In the genomic region with DNA sequence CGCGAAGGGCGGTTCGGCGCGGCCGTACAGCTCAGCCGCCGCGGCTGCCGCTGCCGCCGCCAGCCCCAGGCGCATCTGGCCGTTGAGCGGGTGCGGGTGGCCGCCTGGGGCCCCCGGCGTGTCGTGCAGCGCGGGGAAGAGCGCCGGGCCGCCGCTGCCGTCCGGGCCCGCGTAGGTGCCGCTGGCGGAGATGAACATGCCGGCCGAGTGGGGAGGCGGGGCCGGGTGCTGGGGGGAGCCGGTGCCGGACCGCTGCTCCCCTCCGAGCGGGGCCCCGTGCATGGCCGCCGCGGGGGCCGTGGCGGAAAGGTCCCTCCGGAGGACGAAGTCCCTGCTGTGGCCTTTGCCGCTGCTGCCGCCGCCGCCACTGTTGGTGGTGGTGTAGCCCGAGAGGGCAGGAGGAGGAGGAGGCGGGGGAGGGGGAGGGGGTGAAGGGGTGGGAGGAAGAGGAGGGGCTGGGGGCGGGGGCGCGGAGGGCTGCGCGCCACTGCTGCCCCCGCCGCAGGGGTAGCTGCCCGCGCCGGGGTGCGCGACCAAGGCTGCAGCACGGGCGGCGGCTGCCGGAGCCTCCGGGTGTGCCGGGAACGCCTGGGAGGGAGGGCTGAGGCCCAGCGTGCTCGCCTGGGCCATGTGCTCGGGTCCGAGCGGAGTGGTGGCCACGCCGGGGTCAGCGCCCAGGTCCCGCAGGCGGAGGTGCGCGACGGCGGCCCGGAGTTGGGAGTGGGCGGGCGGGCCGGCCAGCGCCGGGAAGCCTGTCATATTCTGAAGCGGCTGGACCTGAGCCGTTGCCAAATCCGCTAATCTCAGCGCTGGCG, we compare ENCODE assay signal across 10 cellular contexts. TPM values are rescaled to one million over a fixed set of nuclear protein-coding genes. Genes with fewer than 3 reads are reported as not detected.
DNase-seq lines count a peak whose midpoint lies in the region; ATAC-seq, FAIRE-seq and TF ChIP-seq lines count a peak whose summit lies in the region.
"Had no signal": no experiment of that assay in that cellular context is flagged by ENCODE, and none has a peak within 500 bp of the region (broad histone marks: within the 10 kb centered on the region; RNA-seq: fewer than 3 reads in every experiment).

No MANE protein-coding gene starts in this region.

- peak overlapping the region; percentile 59 for H3K4ac ChIP-seq in H1 (replicated peaks; ENCODE audit: insufficient read length, low read depth, low read length)

- peak overlapping the region; percentile 46; the same call in 1 of the 2 replicates for H3K27ac ChIP-seq in H1 (ENCODE audit: low read depth, low read length)
- no peak overlapping the region for H3K27ac ChIP-seq in sigmoid colon

- peak overlapping the region; percentile 81 to 82 for H3K4me2 ChIP-seq in H1 (ENCODE audit: insufficient read depth in 1 of 2, low read depth in 2 of 2, low read length in 2 of 2)

- peaks cover 3% of the 10 kb centered on the region; the same call in 1 of the 2 replicates for H3K79me1 ChIP-seq in H1 (ENCODE audit: low read depth, low read length)

- TF ChIP-seq CTCF in H1 (IDR thresholded peaks at IDR 0.05; ENCODE audit: control extremely low read depth in 1 of 3, insufficient read depth in 1 of 3, low read depth in 1 of 3, low read length in 3 of 3) (no peak), sigmoid colon (IDR thresholded peaks at IDR 0.05) (no peak)

- TF ChIP-seq RAD21 in H1 (IDR thresholded peaks at IDR 0.05 in 1 of 2, conservative IDR thresholded peaks at IDR 0.05 in 1 of 2; ENCODE audit: low read depth in 2 of 2, low read length in 2 of 2): no peak

- H3K56ac ChIP-seq in H1 (replicated peaks; ENCODE audit: insufficient read length, low read depth, low read length): peak overlapping the region; percentile 83

- H2BK120ac ChIP-seq in H1 (replicated peaks; ENCODE audit: low read depth, low read length): no peak overlapping the region

- H4K91ac ChIP-seq in H1 (replicated peaks; ENCODE audit: insufficient read length, low read length): peak overlapping the region; percentile 91

- intact Hi-C loops in sigmoid colon (cut with DNase I): no loop called here

- no peak overlapping the region for H2BK15ac ChIP-seq in H1 (ENCODE audit: low read length)

- H3K36me3 ChIP-seq in H1 (ENCODE audit: control insufficient read depth in 2 of 4, insufficient read depth in 4 of 4, low read length in 3 of 4) (peaks cover 2 to 36% (median 19%) of the 10 kb centered on the region in 4 experiments; a peak in 7 of 8 replicates), sigmoid colon (no peaks in the 10 kb centered on the region)

- TF ChIP-seq POLR2A in H1 (IDR thresholded peaks at IDR 0.05; ENCODE audit: control extremely low read depth in 1 of 2, low read depth in 2 of 2, low read length in 2 of 2) (0 out of 3 replicates have a peak, but pooled peaks of 1 of the 2 experiments have one; percentile 56), sigmoid colon (IDR thresholded peaks at IDR 0.05) (no peak)

- H4K5ac ChIP-seq in H1 (ENCODE audit: insufficient read length, low read depth, low read length): peak overlapping the region; percentile 88

- H2BK5ac ChIP-seq in H1 (ENCODE audit: low read depth, low read length): peak overlapping the region; percentile 81

- no peak overlapping the region for H3K23ac ChIP-seq in H1 (ENCODE audit: insufficient read length)

- no peak overlapping the region for H2BK20ac ChIP-seq in H1 (ENCODE audit: low read length)

- H3K4me1 ChIP-seq in H1 (replicated peaks in 1 of 4; ENCODE audit: control insufficient read depth in 3 of 4, insufficient read depth in 4 of 4, low read length in 3 of 4): peaks cover 0 to 29% (median 20%) of the 10 kb centered on the region in 4 experiments; a peak in 6 of 7 replicates
- peaks cover 0 to 43% (median 38%) of the 10 kb centered on the region in 4 donors for H3K4me1 ChIP-seq in sigmoid colon

- CTCF ChIA-PET in H1 (lab: Charles Lee; ENCODE audit: partially characterized antibody): interaction anchor here (1.0 to 1.9 kb wide), 4 partner anchors 13 to 313 kb away, joined by 3 to 9 read pairs (median 4); no protein-coding TSS in a partner anchor

- H3K27me3 ChIP-seq in H1 (replicated peaks in 1 of 4; ENCODE audit: control insufficient read depth in 3 of 4, extremely low read depth in 1 of 4, insufficient read depth in 3 of 4, low read length in 3 of 4): peaks cover 0 to 1% (median 0%) of the 10 kb centered on the region in 4 experiments; a peak in 1 of 7 replicates
- H3K27me3 ChIP-seq in sigmoid colon: peaks cover 84 to 99% (median 97%) of the 10 kb centered on the region in 3 donors

- DNase-seq in DMS53 (lab: John Stamatoyannopoulos, UW) (peak; percentile 37), DMS53 treated with DMSO at 0.1 percent for 48 hours (lab: John Stamatoyannopoulos, UW; ENCODE audit: unreplicated experiment) (no peak), NCI-H2171 (lab: John Stamatoyannopoulos, UW) (peak; percentile 39), H1 (ENCODE audit: low read depth in 1 of 2, low spot score in 2 of 2) (peak in 1 of 2 experiments; percentile 84), sigmoid colon (no peak), urothelium cell line (ENCODE audit: low spot score) (no peak), midbrain (lab: John Stamatoyannopoulos, UW) (no peak)
- DNase-seq: RPMI8226 had no signal

- no peaks in the 10 kb centered on the region for H3K9me3 ChIP-seq in H1 (ENCODE audit: insufficient read depth in 2 of 2, low read depth in 1 of 2, low read length in 1 of 2)
- peaks cover 0 to 2% (median 0%) of the 10 kb centered on the region in 4 donors for H3K9me3 ChIP-seq in sigmoid colon

- ATAC-seq in GM18519 (IDR thresholded peaks at IDR 0.05; ENCODE audit: low FRiP score, unreplicated experiment): no peak

- peaks cover 13 to 16% of the 10 kb centered on the region in 2 experiments for H4K20me1 ChIP-seq in H1 (replicated peaks in 1 of 2; ENCODE audit: control insufficient read depth in 1 of 2, insufficient read depth in 2 of 2, low read length in 2 of 2)

- POLR2A ChIA-PET in H1 (lab: Charles Lee; ENCODE audit: partially characterized antibody): interaction anchor here (0.7 to 3.0 kb wide), 13 partner anchors 12 to 539 kb away, joined by 3 to 98 read pairs (median 4); a partner anchor contains a TSS

- WGBS in H1 (ENCODE audit: extremely low coverage in 1 of 2, insufficient coverage in 1 of 2, insufficient read length in 1 of 2, insufficient replicate concordance in 2 of 2, low coverage in 1 of 2, low lambda C conversion rate in 2 of 2, missing lambda C conversion rate in 1 of 2), 2 experiments: 2% methylated on average over 37 of the region's 100 CpGs; no CpG with 5 or more reads in 1 of the 2 experiments
- 1 to 2% methylated on average over 99 to 100 of the region's 100 CpGs for WGBS in sigmoid colon, 2 donors

- H4K8ac ChIP-seq in H1 (ENCODE audit: extremely low read depth, insufficient read depth, low read length): peak overlapping the region; percentile 72

- H3K14ac ChIP-seq in H1 (ENCODE audit: insufficient read length): no peak overlapping the region

- H3K4me3 ChIP-seq in H1 (ENCODE audit: extremely low read depth in 1 of 4, insufficient read depth in 2 of 4, low read depth in 3 of 4, low read length in 4 of 4) (peak overlapping the region; percentile 56 to 96 (median 76)), sigmoid colon (peak overlapping the region in 3 of 4 donors; percentile 15 to 25 (median 22))

- no peak overlapping the region for H2AFZ ChIP-seq in H1 (ENCODE audit: low read length)

- H2AK5ac ChIP-seq in H1 (ENCODE audit: low read depth, low read length): no peak overlapping the region

- peak overlapping the region in 3 of 4 experiments; percentile 56 to 83 (median 61); a peak in 4 of 7 replicates for H3K9ac ChIP-seq in H1 (replicated peaks in 1 of 4; ENCODE audit: extremely low read depth in 1 of 4, low read depth in 3 of 4, low read length in 3 of 4)

- no peak for FAIRE-seq in H1 (lab: Jason Lieb, UNC)
- FAIRE-seq in urothelium cell line (lab: Jason Lieb, UNC): no peak
- FAIRE-seq: endothelial cell of umbilical vein had no signal

- peaks cover 15 to 54% of the 10 kb centered on the region in 2 experiments for H3K79me2 ChIP-seq in H1 (ENCODE audit: control insufficient read depth in 1 of 2, insufficient read depth in 2 of 2, low read length in 2 of 2)

- H3K23me2 ChIP-seq in H1 (ENCODE audit: low read depth, low read length): peaks cover 24% of the 10 kb centered on the region

- peak overlapping the region; percentile 50; the same call in 1 of the 2 replicates for H2BK12ac ChIP-seq in H1 (ENCODE audit: low read depth, low read length)

- TF ChIP-seq EP300 in H1 (IDR thresholded peaks at IDR 0.05; ENCODE audit: borderline replicate concordance in 1 of 2, low read depth in 2 of 2, low read length in 2 of 2): no peak
- TF ChIP-seq EP300 in sigmoid colon (IDR thresholded peaks at IDR 0.05): no peak

- H3K18ac ChIP-seq in H1 (ENCODE audit: extremely low read depth, low read length): peak overlapping the region; percentile 98

TF ChIP-seq in H1, 55 proteins besides CTCF, POLR2A, EP300 and RAD21 (continues in another document):
- TF ChIP-seq TBP (IDR thresholded peaks at IDR 0.05; ENCODE audit: low read depth, low read length): 0 out of 2 replicates have a peak, but pooled peaks have one; percentile 33
- no peak for TF ChIP-seq TEAD4 (IDR thresholded peaks at IDR 0.05; ENCODE audit: low read depth, low read length)
- no peak for TF ChIP-seq EZH2 (IDR thresholded peaks at IDR 0.05; ENCODE audit: low read depth, low read length, severe bottlenecking)
- no peak for TF ChIP-seq TCF12 (IDR thresholded peaks at IDR 0.05; ENCODE audit: low read depth, low read length)

RNA-seq across cellular contexts. Expression of a gene that starts 0.6 kb away (rescaled TPM):
- 51.0 and 52.7 TPM in 2 replicates for total RNA-seq in H1 (2021; fragmentation: NEBNext Ultra II Directional; extraction: Animal tissue kit (Norgen Biotek cat#: 25700))
- polyA plus RNA-seq in H1 (2011; rRNA removed) (14.2 and 14.8 TPM in 2 replicates), sigmoid colon (not detected)
- polyA plus RNA-seq in H1 (2011; cell fraction: cytosol; rRNA removed): 13.2 TPM
- polyA plus RNA-seq in H1 (2011; cell fraction: nucleus; rRNA removed): 22.7 TPM
- 16.2 to 29.3 TPM (median 20.3 TPM) in 4 replicates for polyA plus RNA-seq in H1 (2012, experiment 1 of 2)
- 15.1 TPM for polyA plus RNA-seq in H1 (2012, experiment 2 of 2)
- 31.4 TPM for polyA plus RNA-seq in H1 (2013, experiment 1 of 2)
- 28.2 TPM for polyA plus RNA-seq in H1 (2013, experiment 2 of 2)
- polyA minus RNA-seq in H1 (2011; rRNA and poly(A)+ RNA removed): 16.6 and 20.0 TPM in 2 replicates
- polyA minus RNA-seq in H1 (2011; cell fraction: cytosol; rRNA and poly(A)+ RNA removed): 22.3 TPM
- polyA minus RNA-seq in H1 (2011; cell fraction: nucleus; rRNA and poly(A)+ RNA removed): 42.4 TPM
- not detected for total RNA-seq in sigmoid colon
- total RNA-seq: endothelial cell of umbilical vein had no signal
- polyA plus RNA-seq: endothelial cell of umbilical vein had no signal

RNA-seq across cellular contexts. Expression of a gene that starts 10.6 kb away (rescaled TPM):
- total RNA-seq in H1 (2021; fragmentation: NEBNext Ultra II Directional; extraction: Animal tissue kit (Norgen Biotek cat#: 25700)): 372 and 429 TPM in 2 replicates
- polyA plus RNA-seq in H1 (2011; rRNA removed) (53.2 and 67.1 TPM in 2 replicates), sigmoid colon (under 1 TPM in 1 of 3 donors, not detected in 2; 0.03 TPM)
- 54.3 TPM for polyA plus RNA-seq in H1 (2011; cell fraction: cytosol; rRNA removed)
- polyA plus RNA-seq in H1 (2011; cell fraction: nucleus; rRNA removed): 212 TPM
- polyA plus RNA-seq in H1 (2012, experiment 1 of 2): 149 to 263 TPM (median 185 TPM) in 4 replicates
- polyA plus RNA-seq in H1 (2012, experiment 2 of 2): 87.1 TPM
- polyA plus RNA-seq in H1 (2013, experiment 1 of 2): 140 TPM
- 134 TPM for polyA plus RNA-seq in H1 (2013, experiment 2 of 2)
- 32.3 and 40.3 TPM in 2 replicates for polyA minus RNA-seq in H1 (2011; rRNA and poly(A)+ RNA removed)
- polyA minus RNA-seq in H1 (2011; cell fraction: cytosol; rRNA and poly(A)+ RNA removed): 164 TPM
- 103 TPM for polyA minus RNA-seq in H1 (2011; cell fraction: nucleus; rRNA and poly(A)+ RNA removed)
- not detected for total RNA-seq in sigmoid colon
- total RNA-seq: endothelial cell of umbilical vein had no signal

Comparison
In these comparisons a context has a peak if more than half of its experiments do, and no peak if none do; other contexts are left out.
1. DNase-seq: peak in DMS53 (single experiment) and NCI-H2171 (single experiment); none in DMS53 treated with DMSO at 0.1 percent for 48 hours (single experiment), sigmoid colon (single experiment), urothelium cell line (single experiment) and midbrain (single experiment).
2. RNA of a gene that starts 0.6 kb away (total RNA-seq): 51.0 to 52.7 TPM in H1; not detected in sigmoid colon; every median in the first group is over 10 times any median in the second.
3. RNA of a gene that starts 10.6 kb away (total RNA-seq): 372 to 429 TPM in H1; not detected in sigmoid colon; every median in the first group is over 100 times any median in the second.